Comparison of ENCODE assay signal across 17 cellular contexts in the genomic region with DNA sequence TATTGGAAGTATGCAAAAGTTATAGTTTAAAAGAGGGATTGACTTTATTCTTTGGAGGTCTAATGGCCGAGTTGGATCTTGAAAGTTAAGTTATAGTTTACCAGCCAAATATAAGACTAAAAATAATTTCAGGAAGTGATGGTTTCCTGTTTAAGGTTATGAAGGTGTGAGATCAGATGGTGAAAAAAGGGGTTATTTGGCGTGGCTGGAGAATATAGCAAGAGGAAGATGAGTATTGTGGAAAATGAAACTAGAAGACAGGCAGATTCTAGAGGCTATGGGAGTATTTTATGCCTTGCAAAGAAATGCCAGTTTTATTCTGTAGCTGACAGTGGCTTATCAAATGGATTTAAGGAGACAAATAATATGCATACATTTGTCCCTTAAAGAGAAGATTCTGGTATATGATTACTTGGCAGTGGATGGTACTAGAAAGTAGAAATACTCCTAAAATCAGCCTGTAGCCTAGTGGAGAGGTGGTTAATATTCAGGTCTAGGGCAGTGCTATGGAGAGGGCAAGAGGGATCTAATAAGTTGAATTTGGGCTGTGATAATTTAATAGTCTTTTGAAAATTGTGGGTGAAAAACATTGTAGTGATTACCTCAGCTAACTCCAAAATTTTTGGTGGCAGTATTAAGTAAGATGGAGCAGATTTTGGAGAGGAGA.
DNase-seq lines count a peak whose midpoint lies in the region; ATAC-seq, FAIRE-seq and TF ChIP-seq lines count a peak whose summit lies in the region.
"Had no signal": no experiment of that assay in that cellular context is flagged by ENCODE, and none has a peak within 500 bp of the region (broad histone marks: within the 10 kb centered on the region; RNA-seq: fewer than 3 reads in every experiment).

No MANE protein-coding gene starts in this region.

- DNase-seq in GM18507 (ENCODE audit: extremely low spot score, insufficient read length, low read depth) (no peak), GM20000 (ENCODE audit: low spot score) (peak; percentile 2), substantia nigra (lab: John Stamatoyannopoulos, UW) (no peak), nucleus accumbens (lab: John Stamatoyannopoulos, UW) (no peak), kidney glomerular epithelial cell (lab: John Stamatoyannopoulos, UW) (no peak)
- no peak for DNase-seq in stimulated activated CD4-positive, alpha-beta T cell treated with anti-CD3 and anti-CD28 coated beads, Interleukin-2, amount 100 ng/mL, for 24 hours
- DNase-seq: activated naive CD4-positive, alpha-beta T cell treated with Interleukin-2 at 50 U/mL for 16 hours; foreskin keratinocyte; H9; kidney; MV-4-11; NCI-H446 treated with DMSO at 0.1 percent for 48 hours had no signal

- no peak for TF ChIP-seq CTCF in GM20000 (IDR thresholded peaks at IDR 0.05; ENCODE audit: extremely low read depth, missing control alignments)

- peak; percentile 62 for ATAC-seq in HG02970 (IDR thresholded peaks at IDR 0.05; ENCODE audit: low FRiP score, unreplicated experiment)
- ATAC-seq: foreskin keratinocyte had no signal

- peaks cover 0 to 2% (median 0%) of the 10 kb centered on the region in 3 donors for H3K9me3 Mint-ChIP-seq in IgD-negative memory B cell
- H3K9me3 Mint-ChIP-seq: H9, nephron had no signal

- H3K4me3 Mint-ChIP-seq in IgD-negative memory B cell: peak overlapping the region in 3 of 4 donors; percentile 23 to 25 (median 23)
- H3K4me3 Mint-ChIP-seq: H9, nephron had no signal

- H3K27ac ChIP-seq in substantia nigra (ENCODE audit: low read depth, low read length, poor library complexity, severe bottlenecking): no peak overlapping the region
- H3K27ac ChIP-seq: coronary artery, foreskin keratinocyte, SK-N-MC had no signal

- H3K36me3 Mint-ChIP-seq in IgD-negative memory B cell: peaks cover 2% of the 10 kb centered on the region

- peaks cover 8 to 15% (median 14%) of the 10 kb centered on the region in 3 donors for H3K4me1 Mint-ChIP-seq in IgD-negative memory B cell
- H3K4me1 Mint-ChIP-seq: H9, nephron had no signal

- H3K27me3 Mint-ChIP-seq in IgD-negative memory B cell: no peaks in the 10 kb centered on the region

- FAIRE-seq in GM18507 (lab: Jason Lieb, UNC): peak; percentile 81

- H3K27ac Mint-ChIP-seq in IgD-negative memory B cell: no peak overlapping the region
- H3K27ac Mint-ChIP-seq: H9, nephron had no signal
